8 cellular contexts compared by ENCODE assay signal in the genomic region with DNA sequence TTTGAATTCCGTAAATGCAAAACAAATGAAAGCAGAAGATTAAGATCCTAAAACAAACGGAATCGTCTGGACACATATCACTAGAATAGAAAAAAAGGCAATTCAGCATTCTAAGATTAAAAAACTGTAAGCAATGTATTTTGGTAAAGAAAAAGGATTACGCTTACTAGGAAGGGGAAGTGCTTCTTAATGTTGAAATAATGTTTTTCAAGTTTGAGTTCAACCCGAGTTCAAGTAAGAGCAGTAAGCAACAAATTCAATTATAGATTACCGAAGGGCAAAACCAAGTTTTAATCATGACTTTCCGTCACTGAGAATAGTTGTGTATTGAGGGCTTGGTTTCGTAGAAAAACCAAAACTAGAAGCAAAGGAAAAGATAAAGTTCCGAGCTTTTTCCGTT. TPM values are rescaled to one million over a fixed set of nuclear protein-coding genes. Genes with fewer than 3 reads are reported as not detected.
DNase-seq lines count a peak whose midpoint lies in the region; ATAC-seq and TF ChIP-seq lines count a peak whose summit lies in the region.

No MANE protein-coding gene starts in this region.

- 2% methylated on average over 10 of the region's 10 CpGs for WGBS in HUES64
- 0% methylated on average over 1 to 2 of the region's 10 CpGs for WGBS in mesodermal cell (ENCODE audit: insufficient coverage in 2 of 2), 2 experiments

- H3K27ac ChIP-seq in AG04450 (ENCODE audit: low read depth, low read length) (no peak overlapping the region), HUES64 (ENCODE audit: low read depth, low read length) (peak overlapping the region; percentile 97), ascending aorta (peak overlapping the region; percentile 93), mesodermal cell (ENCODE audit: low read depth, low read length, severe bottlenecking) (peak overlapping the region; percentile 98)

- intact Hi-C loops in ascending aorta (cut with DNase I): loop anchor here (5.0 to 10.0 kb wide), 3 partner anchors 494 to 1354 kb away; a partner anchor contains a TSS

- H3K9me3 ChIP-seq in AG04450 (ENCODE audit: control insufficient read depth, insufficient read depth, low read length): no peaks in the 10 kb centered on the region; the same call in 1 of the 2 replicates
- H3K9me3 ChIP-seq in HUES64 (ENCODE audit: insufficient read depth, low read depth, low read length): no peaks in the 10 kb centered on the region
- H3K9me3 ChIP-seq in ascending aorta: no peaks in the 10 kb centered on the region
- no peaks in the 10 kb centered on the region for H3K9me3 ChIP-seq in mesodermal cell (ENCODE audit: control insufficient read depth, low read length)

- H3K4me1 ChIP-seq in HUES64 (ENCODE audit: insufficient read depth, low read length) (peaks cover 19% of the 10 kb centered on the region), ascending aorta (peaks cover 0 to 2% of the 10 kb centered on the region in 2 donors), mesodermal cell (ENCODE audit: control insufficient read depth, insufficient read depth, low read length, poor library complexity, severe bottlenecking) (peaks cover 14% of the 10 kb centered on the region)

- peak overlapping the region; percentile 96 for H3K9ac ChIP-seq in HUES64 (ENCODE audit: low read depth, low read length)

- CTCF ChIA-PET in AG04450 (lab: Charles Lee): interaction anchor here (1.2 to 2.4 kb wide), 4 partner anchors 36 to 326 kb away, joined by 3 to 8 read pairs (median 6); no protein-coding TSS in a partner anchor

- TF ChIP-seq CTCF in AG04450 (IDR thresholded peaks at IDR 0.05; ENCODE audit: low read depth, low read length) (no peak), ascending aorta (IDR thresholded peaks at IDR 0.05) (no peak)

- peaks cover 26% of the 10 kb centered on the region for H3K36me3 ChIP-seq in HUES64 (ENCODE audit: insufficient read depth, low read length)
- no peaks in the 10 kb centered on the region for H3K36me3 ChIP-seq in ascending aorta
- H3K36me3 ChIP-seq in mesodermal cell (ENCODE audit: control insufficient read depth, insufficient read depth, low read length): peaks cover 15% of the 10 kb centered on the region

- ATAC-seq in HG02571 (IDR thresholded peaks at IDR 0.05; ENCODE audit: unreplicated experiment) (no peak), HG02642 (IDR thresholded peaks at IDR 0.05; ENCODE audit: poor library complexity, unreplicated experiment) (no peak)

- no peaks in the 10 kb centered on the region for H3K27me3 ChIP-seq in AG04450 (ENCODE audit: control insufficient read depth, insufficient read depth, low read length)
- no peaks in the 10 kb centered on the region for H3K27me3 ChIP-seq in HUES64 (ENCODE audit: insufficient read depth, low read length)
- no peaks in the 10 kb centered on the region for H3K27me3 ChIP-seq in ascending aorta

- POLR2A ChIA-PET in AG04450 (lab: Yijun Ruan, JAX): interaction anchor here (1.4 kb wide), 1 partner anchor 15 kb away, joined by 7 read pairs; no protein-coding TSS in a partner anchor

- H3K4me3 ChIP-seq in AG04450 (ENCODE audit: low read depth, low read length): peak overlapping the region; percentile 93
- peak overlapping the region; percentile 93 for H3K4me3 ChIP-seq in HUES64 (ENCODE audit: low read length)
- peak overlapping the region; percentile 70 to 71 for H3K4me3 ChIP-seq in ascending aorta
- H3K4me3 ChIP-seq in mesodermal cell (ENCODE audit: extremely low read depth, insufficient read depth, low read length, poor library complexity, severe bottlenecking): peak overlapping the region; percentile 79

- DNase-seq in AG04450 (ENCODE audit: low read depth, low spot score) (no peak), ascending aorta (ENCODE audit: low spot score in 2 of 2) (no peak), nucleus accumbens (lab: John Stamatoyannopoulos, UW) (no peak), A172 (ENCODE audit: low spot score) (no peak)

RNA-seq across cellular contexts. Expression of a gene that starts 0.6 kb away (rescaled TPM):
- 5.6 and 6.2 TPM in 2 replicates for polyA plus RNA-seq in AG04450 (2011; rRNA removed)
- polyA minus RNA-seq in AG04450 (2011; rRNA and poly(A)+ RNA removed): 13.3 and 16.2 TPM in 2 replicates
- polyA plus RNA-seq in HUES64 (2013, experiment 1 of 2): 36.5 TPM
- 31.0 TPM for polyA plus RNA-seq in HUES64 (2013, experiment 2 of 2)
- total RNA-seq in ascending aorta: not detected
- polyA plus RNA-seq in mesodermal cell (2013, experiment 1 of 2): 25.8 TPM
- polyA plus RNA-seq in mesodermal cell (2013, experiment 2 of 2): 23.6 TPM
- total RNA-seq in A172 (2014; rRNA removed; shearing (Covaris generic)): 60.7 and 75.9 TPM in 2 replicates

RNA-seq across cellular contexts. Expression of a gene that starts 0.9 kb away (rescaled TPM):
- polyA plus RNA-seq in AG04450 (2011; rRNA removed): 12.2 and 17.8 TPM in 2 replicates
- 8.6 and 14.0 TPM in 2 replicates for polyA minus RNA-seq in AG04450 (2011; rRNA and poly(A)+ RNA removed)
- polyA plus RNA-seq in HUES64 (2013, experiment 1 of 2): 18.2 TPM
- 24.9 TPM for polyA plus RNA-seq in HUES64 (2013, experiment 2 of 2)
- 7.0 TPM for total RNA-seq in ascending aorta
- 23.1 TPM for polyA plus RNA-seq in mesodermal cell (2013, experiment 1 of 2)
- polyA plus RNA-seq in mesodermal cell (2013, experiment 2 of 2): 26.5 TPM
- total RNA-seq in A172 (2014; rRNA removed; shearing (Covaris generic)): 19.4 and 19.8 TPM in 2 replicates

Comparison
In these comparisons a context has a peak if more than half of its experiments do, and no peak if none do; other contexts are left out.
1. RNA of a gene that starts 0.6 kb away (total RNA-seq): 60.7 to 75.9 TPM in A172; not detected in ascending aorta (single experiment); every median in the first group is over 10 times any median in the second.
2. Peak in every context shown above with its lines, with median percentiles within 50 percentile points of each other: H3K4me3 ChIP-seq.